ENCODE assay signal across 20 cellular contexts in the genomic region with DNA sequence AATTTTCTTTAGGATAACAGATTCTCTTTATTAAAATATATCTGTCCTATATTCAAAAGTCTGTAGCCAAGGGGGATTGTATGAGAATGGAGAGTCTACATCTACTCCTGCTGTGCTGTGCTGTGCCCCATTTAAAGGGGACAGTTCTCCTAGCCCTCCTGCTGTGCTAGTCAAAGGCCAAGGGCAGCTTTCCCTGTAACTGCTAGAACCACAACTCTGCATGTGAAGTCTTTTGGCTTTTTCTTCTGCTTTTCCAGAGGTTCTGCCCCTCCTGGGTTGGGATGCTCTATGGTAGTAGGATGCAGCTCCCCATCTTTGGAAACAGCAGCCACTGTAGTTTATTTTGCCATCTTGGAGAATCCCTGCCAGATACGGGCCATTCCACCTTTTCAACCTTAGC.
DNase-seq lines count a peak whose midpoint lies in the region; ATAC-seq, FAIRE-seq and TF ChIP-seq lines count a peak whose summit lies in the region.
"Had no signal": no experiment of that assay in that cellular context is flagged by ENCODE, and none has a peak within 500 bp of the region (broad histone marks: within the 10 kb centered on the region; RNA-seq: fewer than 3 reads in every experiment).

No MANE protein-coding gene starts in this region.

- H3K9me3 Mint-ChIP-seq in CD4-positive, alpha-beta T cell = no peaks in the 10 kb centered on the region
- H3K9me3 Mint-ChIP-seq: CD8-positive, alpha-beta T cell had no signal

- ATAC-seq in CD4-positive, alpha-beta T cell (ENCODE audit: poor library complexity) = no peak
- ATAC-seq: CD8-positive, alpha-beta T cell had no signal

- H3K27me3 Mint-ChIP-seq in CD4-positive, alpha-beta T cell = no peaks in the 10 kb centered on the region

- no peak overlapping the region for H3K4me3 ChIP-seq in coronary artery
- H3K4me3 ChIP-seq: BLaER1 treated with 17β-estradiol and CSF1 and Interleukin-3, amounts not matched to agents 10 nM and 100 nM; Peyer's patch had no signal

- intact Hi-C loops in CD4-positive, alpha-beta T cell (cut with DNase I, micrococcal nuclease) = no loop called here

- no peak overlapping the region for H3K27ac ChIP-seq in coronary artery
- no peak overlapping the region for H3K27ac ChIP-seq in CD4-positive, alpha-beta T cell (ENCODE audit: low read depth, low read length)
- H3K27ac ChIP-seq: 22Rv1, Peyer's patch had no signal

- H3K9me3 ChIP-seq in CD4-positive, alpha-beta T cell (ENCODE audit: control insufficient read depth, low read length) = no peaks in the 10 kb centered on the region
- H3K9me3 ChIP-seq: Peyer's patch had no signal

- H3K27me3 ChIP-seq in CD4-positive, alpha-beta T cell (ENCODE audit: control insufficient read depth, insufficient read depth, low read length) = no peaks in the 10 kb centered on the region
- H3K27me3 ChIP-seq: BLaER1 treated with 17β-estradiol and CSF1 and Interleukin-3, amounts not matched to agents 10 nM and 100 nM; Peyer's patch had no signal

- POLR2A ChIA-PET in CD4-positive, alpha-beta T cell (lab: Charles Lee) = interaction anchor here (0.7 kb wide), 1 partner anchor 40 kb away, joined by 3 read pairs; no protein-coding TSS in a partner anchor

- no peak overlapping the region for H3K4me3 Mint-ChIP-seq in CD4-positive, alpha-beta T cell
- H3K4me3 Mint-ChIP-seq: CD8-positive, alpha-beta T cell had no signal

- DNase-seq in NCI-H146 (lab: John Stamatoyannopoulos, UW) (peak; percentile 16), NCI-H146 treated with DMSO at 0.1 percent for 48 hours (lab: John Stamatoyannopoulos, UW; ENCODE audit: unreplicated experiment) (no peak), coronary artery (ENCODE audit: low spot score) (peak; percentile 9), iPS-NIHi11 (ENCODE audit: low spot score) (peak; percentile 18), retina (peak; percentile 13), HTR-8/SVneo (ENCODE audit: insufficient read length, low spot score) (no peak), NCI-H1436 (lab: John Stamatoyannopoulos, UW) (no peak)
- DNase-seq in CD4-positive, alpha-beta T cell = no peak
- DNase-seq: CD8-positive, alpha-beta T cell; GOT3; Kasumi-1; NCI-H1930; NCI-H2227 treated with DMSO at 0.1 percent for 48 hours; NCI-H510A; NCI-H748 treated with DMSO at 0.1 percent for 48 hours; Peyer's patch had no signal

- no peak for TF ChIP-seq CTCF in coronary artery (IDR thresholded peaks at IDR 0.05)
- no peak for TF ChIP-seq CTCF in CD4-positive, alpha-beta T cell (IDR thresholded peaks at IDR 0.05)

- no peaks in the 10 kb centered on the region for H3K36me3 Mint-ChIP-seq in CD4-positive, alpha-beta T cell (ENCODE audit: low read depth)
- H3K36me3 Mint-ChIP-seq: CD8-positive, alpha-beta T cell had no signal

- H3K27ac Mint-ChIP-seq in CD4-positive, alpha-beta T cell = no peak overlapping the region
- H3K27ac Mint-ChIP-seq: CD8-positive, alpha-beta T cell had no signal

- H3K4me1 Mint-ChIP-seq in CD4-positive, alpha-beta T cell (ENCODE audit: low read depth) = peaks cover 12% of the 10 kb centered on the region

- FAIRE-seq in HTR-8/SVneo (lab: Jason Lieb, UNC) = no peak
- FAIRE-seq: G401.6, GM12892 had no signal

- CTCF ChIA-PET in CD4-positive, alpha-beta T cell (lab: Charles Lee) = no interaction called here

Comparison
In these comparisons a context has a peak if more than half of its experiments do, and no peak if none do; other contexts are left out.
1. DNase-seq: peak in NCI-H146 (single experiment), coronary artery (single experiment), iPS-NIHi11 (single experiment) and retina (single experiment); none in NCI-H146 treated with DMSO at 0.1 percent for 48 hours (single experiment), CD4-positive, alpha-beta T cell (0 of 10), HTR-8/SVneo (single experiment) and NCI-H1436 (single experiment).